ENCODE assay signal across 8 cellular contexts in genomic region chr17:76272541-76273434, GRCh38. TPM values are rescaled to one million over a fixed set of nuclear protein-coding genes. Genes with fewer than 3 reads are reported as not detected.
DNase-seq lines count a peak whose midpoint lies in the region; ATAC-seq and TF ChIP-seq lines count a peak whose summit lies in the region.

No MANE protein-coding gene starts in this region.

- no peaks in the 10 kb centered on the region for H3K9me3 ChIP-seq in HUES6 (ENCODE audit: control insufficient read depth, insufficient read depth, low read depth, low read length)
- H3K9me3 ChIP-seq in duodenal mucosa (ENCODE audit: control insufficient read depth in 1 of 2, low read length in 2 of 2): no peaks in the 10 kb centered on the region
- no peaks in the 10 kb centered on the region for H3K9me3 ChIP-seq in gastrocnemius medialis

- in situ Hi-C loops in gastrocnemius medialis (cut with MboI; ENCODE audit: low sequenced_read_pairs in 4 of 4): no loop called here

- ATAC-seq in Right ventricle myocardium inferior (no peak), gastrocnemius medialis (no peak), HG03457 (IDR thresholded peaks at IDR 0.05; ENCODE audit: unreplicated experiment) (no peak)

- no peak for TF ChIP-seq CTCF in gastrocnemius medialis (IDR thresholded peaks at IDR 0.05 in 4 of 5, conservative IDR thresholded peaks at IDR 0.05 in 1 of 5)

- H3K4me3 ChIP-seq in HUES6 (ENCODE audit: low read depth, low read length): no peak overlapping the region
- H3K4me3 ChIP-seq in duodenal mucosa (ENCODE audit: low read depth in 1 of 2, low read length in 2 of 2): peak overlapping the region; percentile 72 to 75
- H3K4me3 ChIP-seq in gastrocnemius medialis: peak overlapping the region in 2 of 4 donors; percentile 37 to 41

- H3K9ac ChIP-seq in HUES6 (ENCODE audit: low read length) (no peak overlapping the region), duodenal mucosa (ENCODE audit: low read depth in 1 of 2, low read length in 2 of 2) (peak overlapping the region; percentile 80 to 85)

- H3K4me1 ChIP-seq in HUES6 (ENCODE audit: control insufficient read depth, insufficient read depth, low read length) (peaks cover 39% of the 10 kb centered on the region), duodenal mucosa (ENCODE audit: control insufficient read depth in 1 of 2, insufficient read depth in 2 of 2, low read length in 2 of 2) (peaks cover 47 to 48% of the 10 kb centered on the region in 2 donors), gastrocnemius medialis (peaks cover 48 to 53% of the 10 kb centered on the region in 2 donors)

- no peak for TF ChIP-seq POLR2A in gastrocnemius medialis (IDR thresholded peaks at IDR 0.05)

- H3K27me3 ChIP-seq in HUES6 (ENCODE audit: control insufficient read depth, insufficient read depth, low read length) (no peaks in the 10 kb centered on the region), duodenal mucosa (ENCODE audit: control insufficient read depth in 1 of 2, insufficient read depth in 2 of 2, low read length in 2 of 2) (no peaks in the 10 kb centered on the region), gastrocnemius medialis (no peaks in the 10 kb centered on the region)

- intact Hi-C loops in Right ventricle myocardium inferior (cut with DNase I) (no loop called here), cardiac septum (cut with DNase I) (no loop called here), gastrocnemius medialis (cut with DNase I; ENCODE audit: low total_unique reads) (no loop called here)

- peak overlapping the region; percentile 3; the same call in 1 of the 2 replicates for H3K27ac ChIP-seq in HUES6 (ENCODE audit: low read depth, low read length)
- H3K27ac ChIP-seq in duodenal mucosa (ENCODE audit: low read depth, low read length): no peak overlapping the region
- H3K27ac ChIP-seq in gastrocnemius medialis: peak overlapping the region; percentile 90 to 98 (median 95)

- DNase-seq in Right ventricle myocardium inferior (ENCODE audit: missing footprints) (peak; percentile 68), cardiac septum (ENCODE audit: low spot score) (no peak), gastrocnemius medialis (peak in 1 of 2 donors; percentile 64), SKM-1 (lab: John Stamatoyannopoulos, UW; ENCODE audit: unreplicated experiment) (no peak), 8988T (no peak)

- peaks cover 13% of the 10 kb centered on the region for H3K36me3 ChIP-seq in HUES6 (ENCODE audit: control insufficient read depth, insufficient read depth, low read length)
- H3K36me3 ChIP-seq in duodenal mucosa (ENCODE audit: control insufficient read depth in 1 of 2, insufficient read depth in 2 of 2, low read length in 2 of 2): peaks cover 12 to 21% of the 10 kb centered on the region in 2 donors
- no peaks in the 10 kb centered on the region for H3K36me3 ChIP-seq in gastrocnemius medialis

RNA-seq across cellular contexts. Expression of gene UBALD2, which starts 7.6 kb away (rescaled TPM):
- 30.4 TPM for total RNA-seq in Right ventricle myocardium inferior
- total RNA-seq in cardiac septum: 22.7 TPM
- 100 to 1,000 TPM in 1 of 4 donors, 10 to 100 TPM in 3; 28.9 to 151 (median 52.2) TPM for total RNA-seq in gastrocnemius medialis

RNA-seq across cellular contexts. Expression of gene RNF157, which starts 32.5 kb away (rescaled TPM):
- total RNA-seq in Right ventricle myocardium inferior (19.4 TPM), cardiac septum (2.5 TPM), gastrocnemius medialis (100 to 1,000 TPM in 1 of 4 donors, 10 to 100 TPM in 3; 50.5 to 142 (median 85.3) TPM)

RNA-seq across cellular contexts. Expression of gene QRICH2, which starts 35.3 kb away (rescaled TPM):
- total RNA-seq in Right ventricle myocardium inferior: 3.6 TPM
- total RNA-seq in cardiac septum: 1.8 TPM
- total RNA-seq in gastrocnemius medialis: 1 to 10 TPM in 3 of 4 donors, under 1 TPM in 1; 0.59 to 2.4 (median 1.1) TPM
